1 cellular context compared by ENCODE assay signal in the genomic region with DNA sequence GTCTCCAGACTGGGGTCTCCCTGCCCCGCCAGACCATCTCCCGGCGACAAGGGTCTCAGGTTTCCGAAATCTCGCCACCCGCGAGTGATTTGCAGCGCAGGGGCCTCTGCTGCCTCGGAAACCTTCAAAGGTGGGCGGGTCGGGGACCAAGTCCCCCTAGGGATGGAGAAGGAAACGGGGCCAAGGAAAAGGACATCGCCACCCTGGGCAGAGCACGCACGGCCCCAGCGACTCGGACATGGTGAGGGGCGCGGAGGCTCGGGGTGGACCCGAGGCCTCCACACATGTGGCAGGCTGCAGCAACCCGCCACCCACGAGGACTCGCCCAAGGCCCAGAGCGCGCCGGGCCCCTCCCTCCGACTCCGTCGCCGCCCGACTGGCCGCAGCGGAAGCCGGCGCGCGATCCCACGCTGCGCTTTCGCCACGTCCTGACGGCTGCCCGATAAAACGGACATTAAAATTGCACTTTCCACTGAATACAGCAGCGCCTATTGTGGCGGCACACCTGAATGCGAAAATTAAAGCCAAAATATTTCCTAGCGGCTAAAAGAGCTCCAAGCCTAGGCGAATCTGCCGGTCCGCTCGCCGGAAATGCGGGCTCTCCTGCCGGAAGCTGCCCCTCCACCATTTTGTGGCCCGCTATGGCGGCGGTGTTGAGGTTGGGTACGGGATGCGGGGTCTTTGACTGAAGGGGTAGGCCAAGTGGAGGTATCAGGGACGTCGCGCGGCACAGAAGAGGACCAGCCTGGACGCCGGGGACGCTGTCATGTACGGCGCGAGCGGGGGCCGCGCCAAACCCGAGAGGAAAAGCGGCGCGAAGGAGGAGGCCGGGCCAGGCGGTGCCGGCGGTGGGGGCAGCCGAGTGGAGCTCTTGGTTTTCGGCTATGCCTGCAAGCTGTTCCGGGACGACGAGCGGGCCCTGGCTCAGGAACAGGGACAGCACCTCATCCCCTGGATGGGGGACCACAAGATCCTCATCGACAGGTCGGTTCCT.
A peak's percentile ranks its signal among the peaks of the same experiment; 100 is the strongest.
TF ChIP-seq lines count a peak whose summit lies in the region.

SFSWAP (plus strand) TSS at position 627 of the 994 bp plus-strand sequence; CDS start at position 767, 140 bp downstream.

TF ChIP-seq in HEK293, 187 proteins besides CTCF, POLR2A, EP300 and RAD21 (continued from another document and continues in another):
- TF ChIP-seq, protein P1, sequence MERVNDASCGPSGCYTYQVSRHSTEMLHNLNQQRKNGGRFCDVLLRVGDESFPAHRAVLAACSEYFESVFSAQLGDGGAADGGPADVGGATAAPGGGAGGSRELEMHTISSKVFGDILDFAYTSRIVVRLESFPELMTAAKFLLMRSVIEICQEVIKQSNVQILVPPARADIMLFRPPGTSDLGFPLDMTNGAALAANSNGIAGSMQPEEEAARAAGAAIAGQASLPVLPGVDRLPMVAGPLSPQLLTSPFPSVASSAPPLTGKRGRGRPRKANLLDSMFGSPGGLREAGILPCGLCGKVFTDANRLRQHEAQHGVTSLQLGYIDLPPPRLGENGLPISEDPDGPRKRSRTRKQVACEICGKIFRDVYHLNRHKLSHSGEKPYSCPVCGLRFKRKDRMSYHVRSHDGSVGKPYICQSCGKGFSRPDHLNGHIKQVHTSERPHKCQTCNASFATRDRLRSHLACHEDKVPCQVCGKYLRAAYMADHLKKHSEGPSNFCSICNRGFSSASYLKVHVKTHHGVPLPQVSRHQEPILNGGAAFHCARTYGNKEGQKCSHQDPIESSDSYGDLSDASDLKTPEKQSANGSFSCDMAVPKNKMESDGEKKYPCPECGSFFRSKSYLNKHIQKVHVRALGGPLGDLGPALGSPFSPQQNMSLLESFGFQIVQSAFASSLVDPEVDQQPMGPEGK (tag by site-specific recombination; IDR thresholded peaks at IDR 0.05) = peak; percentile 77
- peak; percentile 89 for TF ChIP-seq ZNF610 (tag by site-specific recombination; IDR thresholded peaks at IDR 0.05; ENCODE audit: borderline replicate concordance)
- peak; percentile 95 for TF ChIP-seq SP2 (tag by site-specific recombination; IDR thresholded peaks at IDR 0.05)
- no peak for TF ChIP-seq ZNF202 (tag by site-specific recombination; IDR thresholded peaks at IDR 0.05; ENCODE audit: borderline replicate concordance)
- peak; percentile 91 for TF ChIP-seq ZNF76 (tag by site-specific recombination; IDR thresholded peaks at IDR 0.05; ENCODE audit: borderline replicate concordance, low read depth)
- TF ChIP-seq ZNF701 (tag by site-specific recombination; IDR thresholded peaks at IDR 0.05) = no peak
- peak; percentile 82; the same call in 1 of the 2 replicates for TF ChIP-seq ZNF394 (tag by site-specific recombination; IDR thresholded peaks at IDR 0.05; ENCODE audit: borderline replicate concordance)
- TF ChIP-seq ZNF24 (tag by site-specific recombination; IDR thresholded peaks at IDR 0.05) = peak; percentile 96
- TF ChIP-seq ZNF157 (tag by site-specific recombination; IDR thresholded peaks at IDR 0.05) = no peak
- TF ChIP-seq GLI2 (tag by site-specific recombination; IDR thresholded peaks at IDR 0.05; ENCODE audit: borderline replicate concordance, low read depth) = no peak; the same call in 1 of the 2 replicates
- TF ChIP-seq ZNF791 (tag by site-specific recombination; IDR thresholded peaks at IDR 0.05) = no peak
- no peak for TF ChIP-seq ZNF585B (tag by site-specific recombination; IDR thresholded peaks at IDR 0.05)
- TF ChIP-seq, protein P2, sequence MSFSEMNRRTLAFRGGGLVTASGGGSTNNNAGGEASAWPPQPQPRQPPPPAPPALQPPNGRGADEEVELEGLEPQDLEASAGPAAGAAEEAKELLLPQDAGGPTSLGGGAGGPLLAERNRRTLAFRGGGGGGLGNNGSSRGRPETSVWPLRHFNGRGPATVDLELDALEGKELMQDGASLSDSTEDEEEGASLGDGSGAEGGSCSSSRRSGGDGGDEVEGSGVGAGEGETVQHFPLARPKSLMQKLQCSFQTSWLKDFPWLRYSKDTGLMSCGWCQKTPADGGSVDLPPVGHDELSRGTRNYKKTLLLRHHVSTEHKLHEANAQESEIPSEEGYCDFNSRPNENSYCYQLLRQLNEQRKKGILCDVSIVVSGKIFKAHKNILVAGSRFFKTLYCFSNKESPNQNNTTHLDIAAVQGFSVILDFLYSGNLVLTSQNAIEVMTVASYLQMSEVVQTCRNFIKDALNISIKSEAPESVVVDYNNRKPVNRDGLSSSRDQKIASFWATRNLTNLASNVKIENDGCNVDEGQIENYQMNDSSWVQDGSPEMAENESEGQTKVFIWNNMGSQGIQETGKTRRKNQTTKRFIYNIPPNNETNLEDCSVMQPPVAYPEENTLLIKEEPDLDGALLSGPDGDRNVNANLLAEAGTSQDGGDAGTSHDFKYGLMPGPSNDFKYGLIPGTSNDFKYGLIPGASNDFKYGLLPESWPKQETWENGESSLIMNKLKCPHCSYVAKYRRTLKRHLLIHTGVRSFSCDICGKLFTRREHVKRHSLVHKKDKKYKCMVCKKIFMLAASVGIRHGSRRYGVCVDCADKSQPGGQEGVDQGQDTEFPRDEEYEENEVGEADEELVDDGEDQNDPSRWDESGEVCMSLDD (tag by site-specific recombination; IDR thresholded peaks at IDR 0.05) = no peak; the same call in 1 of the 2 replicates
- no peak for TF ChIP-seq ZNF416 (tag by site-specific recombination; IDR thresholded peaks at IDR 0.05)
- TF ChIP-seq ZBTB6 (tag by site-specific recombination; IDR thresholded peaks at IDR 0.05) = peak; percentile 85
- TF ChIP-seq ZNF148 (tag by site-specific recombination; IDR thresholded peaks at IDR 0.05; ENCODE audit: borderline replicate concordance) = no peak
- TF ChIP-seq ZNF398 (tag by site-specific recombination; IDR thresholded peaks at IDR 0.05) = peak; percentile 10; the same call in 1 of the 2 replicates
- no peak for TF ChIP-seq ZBTB1 (tag by site-specific recombination; IDR thresholded peaks at IDR 0.05)
- TF ChIP-seq, protein P3, sequence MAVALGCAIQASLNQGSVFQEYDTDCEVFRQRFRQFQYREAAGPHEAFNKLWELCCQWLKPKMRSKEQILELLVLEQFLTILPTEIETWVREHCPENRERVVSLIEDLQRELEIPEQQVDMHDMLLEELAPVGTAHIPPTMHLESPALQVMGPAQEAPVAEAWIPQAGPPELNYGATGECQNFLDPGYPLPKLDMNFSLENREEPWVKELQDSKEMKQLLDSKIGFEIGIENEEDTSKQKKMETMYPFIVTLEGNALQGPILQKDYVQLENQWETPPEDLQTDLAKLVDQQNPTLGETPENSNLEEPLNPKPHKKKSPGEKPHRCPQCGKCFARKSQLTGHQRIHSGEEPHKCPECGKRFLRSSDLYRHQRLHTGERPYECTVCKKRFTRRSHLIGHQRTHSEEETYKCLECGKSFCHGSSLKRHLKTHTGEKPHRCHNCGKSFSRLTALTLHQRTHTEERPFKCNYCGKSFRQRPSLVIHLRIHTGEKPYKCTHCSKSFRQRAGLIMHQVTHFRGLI (tag by site-specific recombination; IDR thresholded peaks at IDR 0.05) = peak; percentile 86
- TF ChIP-seq ZNF311 (tag by site-specific recombination; IDR thresholded peaks at IDR 0.05; ENCODE audit: borderline replicate concordance) = no peak
- peak; percentile 90 for TF ChIP-seq ZBTB17 (tag by site-specific recombination; IDR thresholded peaks at IDR 0.05)
- peak; percentile 88; the same call in 1 of the 2 replicates for TF ChIP-seq ZNF660 (tag by site-specific recombination; IDR thresholded peaks at IDR 0.05)
- TF ChIP-seq, protein P4, sequence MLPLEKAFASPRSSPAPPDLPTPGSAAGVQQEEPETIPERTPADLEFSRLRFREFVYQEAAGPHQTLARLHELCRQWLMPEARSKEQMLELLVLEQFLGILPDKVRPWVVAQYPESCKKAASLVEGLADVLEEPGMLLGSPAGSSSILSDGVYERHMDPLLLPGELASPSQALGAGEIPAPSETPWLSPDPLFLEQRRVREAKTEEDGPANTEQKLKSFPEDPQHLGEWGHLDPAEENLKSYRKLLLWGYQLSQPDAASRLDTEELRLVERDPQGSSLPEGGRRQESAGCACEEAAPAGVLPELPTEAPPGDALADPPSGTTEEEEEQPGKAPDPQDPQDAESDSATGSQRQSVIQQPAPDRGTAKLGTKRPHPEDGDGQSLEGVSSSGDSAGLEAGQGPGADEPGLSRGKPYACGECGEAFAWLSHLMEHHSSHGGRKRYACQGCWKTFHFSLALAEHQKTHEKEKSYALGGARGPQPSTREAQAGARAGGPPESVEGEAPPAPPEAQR (tag by site-specific recombination; IDR thresholded peaks at IDR 0.05) = peak; percentile 85; the same call in 1 of the 2 replicates
- TF ChIP-seq ZSCAN23 (tag by site-specific recombination; IDR thresholded peaks at IDR 0.05) = peak; percentile 96
- TF ChIP-seq ZSCAN16 (tag by site-specific recombination; IDR thresholded peaks at IDR 0.05) = peak; percentile 19; the same call in 1 of the 2 replicates
- TF ChIP-seq ZNF623 (tag by site-specific recombination; IDR thresholded peaks at IDR 0.05) = peak; percentile 58; the same call in 1 of the 2 replicates
- TF ChIP-seq FEZF1 (tag by site-specific recombination; IDR thresholded peaks at IDR 0.05) = peak; percentile 96
- TF ChIP-seq ZNF140 (tag by site-specific recombination; IDR thresholded peaks at IDR 0.05) = no peak
- TF ChIP-seq ZNF654 (tag by site-specific recombination; IDR thresholded peaks at IDR 0.05; ENCODE audit: low read depth) = no peak
- no peak for TF ChIP-seq ZNF174 (tag by site-specific recombination; IDR thresholded peaks at IDR 0.05)
- TF ChIP-seq, protein P5, sequence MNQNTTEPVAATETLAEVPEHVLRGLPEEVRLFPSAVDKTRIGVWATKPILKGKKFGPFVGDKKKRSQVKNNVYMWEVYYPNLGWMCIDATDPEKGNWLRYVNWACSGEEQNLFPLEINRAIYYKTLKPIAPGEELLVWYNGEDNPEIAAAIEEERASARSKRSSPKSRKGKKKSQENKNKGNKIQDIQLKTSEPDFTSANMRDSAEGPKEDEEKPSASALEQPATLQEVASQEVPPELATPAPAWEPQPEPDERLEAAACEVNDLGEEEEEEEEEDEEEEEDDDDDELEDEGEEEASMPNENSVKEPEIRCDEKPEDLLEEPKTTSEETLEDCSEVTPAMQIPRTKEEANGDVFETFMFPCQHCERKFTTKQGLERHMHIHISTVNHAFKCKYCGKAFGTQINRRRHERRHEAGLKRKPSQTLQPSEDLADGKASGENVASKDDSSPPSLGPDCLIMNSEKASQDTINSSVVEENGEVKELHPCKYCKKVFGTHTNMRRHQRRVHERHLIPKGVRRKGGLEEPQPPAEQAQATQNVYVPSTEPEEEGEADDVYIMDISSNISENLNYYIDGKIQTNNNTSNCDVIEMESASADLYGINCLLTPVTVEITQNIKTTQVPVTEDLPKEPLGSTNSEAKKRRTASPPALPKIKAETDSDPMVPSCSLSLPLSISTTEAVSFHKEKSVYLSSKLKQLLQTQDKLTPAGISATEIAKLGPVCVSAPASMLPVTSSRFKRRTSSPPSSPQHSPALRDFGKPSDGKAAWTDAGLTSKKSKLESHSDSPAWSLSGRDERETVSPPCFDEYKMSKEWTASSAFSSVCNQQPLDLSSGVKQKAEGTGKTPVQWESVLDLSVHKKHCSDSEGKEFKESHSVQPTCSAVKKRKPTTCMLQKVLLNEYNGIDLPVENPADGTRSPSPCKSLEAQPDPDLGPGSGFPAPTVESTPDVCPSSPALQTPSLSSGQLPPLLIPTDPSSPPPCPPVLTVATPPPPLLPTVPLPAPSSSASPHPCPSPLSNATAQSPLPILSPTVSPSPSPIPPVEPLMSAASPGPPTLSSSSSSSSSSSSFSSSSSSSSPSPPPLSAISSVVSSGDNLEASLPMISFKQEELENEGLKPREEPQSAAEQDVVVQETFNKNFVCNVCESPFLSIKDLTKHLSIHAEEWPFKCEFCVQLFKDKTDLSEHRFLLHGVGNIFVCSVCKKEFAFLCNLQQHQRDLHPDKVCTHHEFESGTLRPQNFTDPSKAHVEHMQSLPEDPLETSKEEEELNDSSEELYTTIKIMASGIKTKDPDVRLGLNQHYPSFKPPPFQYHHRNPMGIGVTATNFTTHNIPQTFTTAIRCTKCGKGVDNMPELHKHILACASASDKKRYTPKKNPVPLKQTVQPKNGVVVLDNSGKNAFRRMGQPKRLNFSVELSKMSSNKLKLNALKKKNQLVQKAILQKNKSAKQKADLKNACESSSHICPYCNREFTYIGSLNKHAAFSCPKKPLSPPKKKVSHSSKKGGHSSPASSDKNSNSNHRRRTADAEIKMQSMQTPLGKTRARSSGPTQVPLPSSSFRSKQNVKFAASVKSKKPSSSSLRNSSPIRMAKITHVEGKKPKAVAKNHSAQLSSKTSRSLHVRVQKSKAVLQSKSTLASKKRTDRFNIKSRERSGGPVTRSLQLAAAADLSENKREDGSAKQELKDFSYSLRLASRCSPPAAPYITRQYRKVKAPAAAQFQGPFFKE (tag by site-specific recombination; IDR thresholded peaks at IDR 0.05; ENCODE audit: borderline replicate concordance) = no peak
- no peak for TF ChIP-seq ZNF549 (tag by site-specific recombination; IDR thresholded peaks at IDR 0.05)
- peak; percentile 58; the same call in 1 of the 2 replicates for TF ChIP-seq ZNF785 (tag by site-specific recombination; IDR thresholded peaks at IDR 0.05)
